24 cellular contexts compared by ENCODE assay signal in the genomic region with DNA sequence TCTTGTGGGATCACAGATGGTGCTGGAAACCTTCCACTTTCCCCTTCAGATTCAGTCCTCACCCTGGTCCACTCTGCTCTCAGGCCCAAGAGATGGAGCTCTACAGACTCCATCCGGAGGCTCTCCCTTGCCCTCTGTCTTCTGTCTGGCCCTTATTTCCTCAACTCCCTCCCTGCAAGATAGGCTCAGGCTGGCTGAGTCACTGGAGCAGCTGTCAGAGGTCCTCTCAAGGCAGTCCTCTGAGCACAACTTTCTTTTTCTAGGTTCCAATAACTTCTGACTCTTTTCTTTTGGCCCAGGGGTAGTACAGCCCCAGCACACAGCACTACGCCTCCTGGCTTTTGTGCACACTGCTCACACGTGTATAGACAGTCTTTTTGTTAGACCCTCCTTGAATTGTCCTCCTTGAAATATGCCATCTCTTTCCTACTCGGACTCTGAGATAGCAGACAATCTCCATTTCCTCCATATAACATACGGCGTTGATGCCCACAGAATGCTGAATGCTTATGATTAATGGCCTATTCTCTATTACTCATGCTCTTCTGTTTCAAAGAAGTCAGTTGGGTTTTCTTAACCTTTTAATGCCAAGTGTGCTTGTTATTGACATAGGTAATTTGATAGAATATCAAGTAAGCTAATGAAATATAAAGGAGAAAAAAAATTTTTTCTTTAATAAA.
DNase-seq lines count a peak whose midpoint lies in the region; ATAC-seq and TF ChIP-seq lines count a peak whose summit lies in the region.
"Had no signal": no experiment of that assay in that cellular context is flagged by ENCODE, and none has a peak within 500 bp of the region (broad histone marks: within the 10 kb centered on the region; RNA-seq: fewer than 3 reads in every experiment).

No MANE protein-coding gene starts in this region.

- H3K27ac Mint-ChIP-seq in mesothelial cell of epicardium: peak overlapping the region; percentile 44
- no peak overlapping the region for H3K27ac Mint-ChIP-seq in GM23338
- no peak overlapping the region for H3K27ac Mint-ChIP-seq in CD4-positive, alpha-beta T cell
- H3K27ac Mint-ChIP-seq: activated CD4-positive, alpha-beta memory T cell treated with anti-CD3 and anti-CD28 coated beads, Interleukin-2, amount 10 ng/mL, durations not matched to agents 7 days and 5 days; activated T-cell treated with anti-CD3 and anti-CD28 coated beads, Interleukin-2, amount 50 U/mL, for 24 hours; brain had no signal

- H3K27me3 Mint-ChIP-seq in mesothelial cell of epicardium (ENCODE audit: low read depth): no peaks in the 10 kb centered on the region
- H3K27me3 Mint-ChIP-seq in GM23338 (ENCODE audit: insufficient read depth, low read depth, poor library complexity): no peaks in the 10 kb centered on the region
- H3K27me3 Mint-ChIP-seq in CD4-positive, alpha-beta T cell: no peaks in the 10 kb centered on the region
- H3K27me3 Mint-ChIP-seq: activated CD4-positive, alpha-beta memory T cell treated with anti-CD3 and anti-CD28 coated beads, Interleukin-2, amount 10 ng/mL, durations not matched to agents 7 days and 5 days; activated T-cell treated with anti-CD3 and anti-CD28 coated beads, Interleukin-2, amount 50 U/mL, for 24 hours; brain had no signal

- in situ Hi-C loops in GM23248 (cut with MboI): no loop called here

- H2AFZ ChIP-seq in GM23248: no peak overlapping the region
- no peak overlapping the region for H2AFZ ChIP-seq in GM23338

- peaks cover 26% of the 10 kb centered on the region for H3K36me3 Mint-ChIP-seq in mesothelial cell of epicardium
- H3K36me3 Mint-ChIP-seq in GM23338 (ENCODE audit: low read depth): no peaks in the 10 kb centered on the region; the same call in 2 of the 3 replicates
- no peaks in the 10 kb centered on the region for H3K36me3 Mint-ChIP-seq in CD4-positive, alpha-beta T cell (ENCODE audit: low read depth)
- H3K36me3 Mint-ChIP-seq: brain had no signal

- H3K4me3 ChIP-seq in GM23248: no peak overlapping the region
- H3K4me3 ChIP-seq in choroid plexus epithelial cell (ENCODE audit: low read depth, low read length): no peak overlapping the region
- H3K4me3 ChIP-seq in GM23338: no peak overlapping the region
- H3K4me3 ChIP-seq: left lung, right atrium auricular region, suprapubic skin had no signal

- no peak for ATAC-seq in GM23338
- ATAC-seq in CD4-positive, alpha-beta T cell (ENCODE audit: poor library complexity): no peak
- ATAC-seq: left lung had no signal

- peaks cover 7% of the 10 kb centered on the region for H3K4me1 Mint-ChIP-seq in mesothelial cell of epicardium
- peaks cover 4% of the 10 kb centered on the region; the same call in 2 of the 3 replicates for H3K4me1 Mint-ChIP-seq in GM23338
- H3K4me1 Mint-ChIP-seq in CD4-positive, alpha-beta T cell (ENCODE audit: low read depth): no peaks in the 10 kb centered on the region
- H3K4me1 Mint-ChIP-seq: activated CD4-positive, alpha-beta memory T cell treated with anti-CD3 and anti-CD28 coated beads, Interleukin-2, amount 10 ng/mL, durations not matched to agents 7 days and 5 days; brain; CD14-positive monocyte had no signal

- no peak overlapping the region for H3K4me3 Mint-ChIP-seq in mesothelial cell of epicardium
- no peak overlapping the region for H3K4me3 Mint-ChIP-seq in GM23338
- H3K4me3 Mint-ChIP-seq in CD4-positive, alpha-beta T cell: no peak overlapping the region
- H3K4me3 Mint-ChIP-seq: activated CD4-positive, alpha-beta memory T cell treated with anti-CD3 and anti-CD28 coated beads, Interleukin-2, amount 10 ng/mL, durations not matched to agents 7 days and 5 days; activated T-cell treated with anti-CD3 and anti-CD28 coated beads, Interleukin-2, amount 50 U/mL, for 24 hours; brain; CD14-positive monocyte had no signal

- H3K27me3 ChIP-seq in GM23248 (replicated peaks; ENCODE audit: insufficient read depth): no peaks in the 10 kb centered on the region
- no peaks in the 10 kb centered on the region for H3K27me3 ChIP-seq in GM23338 (ENCODE audit: insufficient read depth)
- H3K27me3 ChIP-seq in CD4-positive, alpha-beta T cell (ENCODE audit: control insufficient read depth, insufficient read depth, low read length): no peaks in the 10 kb centered on the region
- H3K27me3 ChIP-seq: left lung, right atrium auricular region, suprapubic skin had no signal

- H3K27ac ChIP-seq in GM23248 (no peak overlapping the region), GM23338 (ENCODE audit: low read depth) (no peak overlapping the region)
- H3K27ac ChIP-seq in CD4-positive, alpha-beta T cell (ENCODE audit: low read depth, low read length): no peak overlapping the region
- H3K27ac ChIP-seq: left lung, right atrium auricular region, suprapubic skin had no signal

- H3K79me2 ChIP-seq in GM23248 (ENCODE audit: insufficient read depth): no peaks in the 10 kb centered on the region
- H3K79me2 ChIP-seq in GM23338 (replicated peaks; ENCODE audit: insufficient read depth): no peaks in the 10 kb centered on the region

- TF ChIP-seq CTCF in choroid plexus epithelial cell (conservative IDR thresholded peaks at IDR 0.05; ENCODE audit: low read depth, low read length): peak; percentile 5
- no peak for TF ChIP-seq CTCF in mesothelial cell of epicardium (IDR thresholded peaks at IDR 0.05; ENCODE audit: unreplicated experiment)
- TF ChIP-seq CTCF in GM23338 (conservative IDR thresholded peaks at IDR 0.05; ENCODE audit: low read depth in 2 of 2): no peak
- TF ChIP-seq CTCF in CD4-positive, alpha-beta T cell (IDR thresholded peaks at IDR 0.05): no peak

- no peaks in the 10 kb centered on the region for H3K4me1 ChIP-seq in GM23248 (ENCODE audit: insufficient read depth)
- no peaks in the 10 kb centered on the region for H3K4me1 ChIP-seq in GM23338 (ENCODE audit: insufficient read depth)
- H3K4me1 ChIP-seq: left lung, right atrium auricular region, suprapubic skin had no signal

- H3K4me2 ChIP-seq in GM23248 (ENCODE audit: unreplicated experiment): no peak overlapping the region
- H3K4me2 ChIP-seq in GM23338: no peak overlapping the region

- WGBS in GM23248 (ENCODE audit: low coverage in 1 of 2, low lambda C conversion rate in 2 of 2, missing lambda C conversion rate in 2 of 2), 2 experiments: 43 to 56% methylated on average over 6 of the region's 6 CpGs

- H3K9me2 ChIP-seq in GM23248 (ENCODE audit: insufficient read depth): no peaks in the 10 kb centered on the region
- H3K9me2 ChIP-seq in GM23338 (ENCODE audit: insufficient read depth): no peaks in the 10 kb centered on the region

- no peaks in the 10 kb centered on the region for H3K36me3 ChIP-seq in GM23248 (ENCODE audit: low read depth)
- no peaks in the 10 kb centered on the region; the same call in 1 of the 2 replicates for H3K36me3 ChIP-seq in GM23338 (ENCODE audit: insufficient read depth)
- H3K36me3 ChIP-seq: left lung, right atrium auricular region, suprapubic skin had no signal

- POLR2A ChIA-PET in CD4-positive, alpha-beta T cell (lab: Charles Lee): no interaction called here

- H3F3A ChIP-seq in GM23248 (ENCODE audit: insufficient read depth) (no peaks in the 10 kb centered on the region; the same call in 1 of the 2 replicates), GM23338 (replicated peaks; ENCODE audit: low read depth) (no peaks in the 10 kb centered on the region)

- intact Hi-C loops in CD4-positive, alpha-beta T cell (cut with DNase I, micrococcal nuclease): no loop called here

- CTCF ChIA-PET in CD4-positive, alpha-beta T cell (lab: Charles Lee): no interaction called here

- no peaks in the 10 kb centered on the region for H3K9me3 Mint-ChIP-seq in mesothelial cell of epicardium
- no peaks in the 10 kb centered on the region for H3K9me3 Mint-ChIP-seq in GM23338
- H3K9me3 Mint-ChIP-seq in CD4-positive, alpha-beta T cell: no peaks in the 10 kb centered on the region
- H3K9me3 Mint-ChIP-seq: activated CD4-positive, alpha-beta memory T cell treated with anti-CD3 and anti-CD28 coated beads, Interleukin-2, amount 10 ng/mL, durations not matched to agents 7 days and 5 days; activated T-cell treated with anti-CD3 and anti-CD28 coated beads, Interleukin-2, amount 50 U/mL, for 24 hours; brain; CD14-positive monocyte had no signal

- peak; percentile 29 for DNase-seq in GM23248
- peak; percentile 9 for DNase-seq in RKO (ENCODE audit: low spot score)
- peak; percentile 37 for DNase-seq in choroid plexus epithelial cell (ENCODE audit: low read depth)
- DNase-seq in mesothelial cell of epicardium (ENCODE audit: low spot score in 2 of 2, unreplicated experiment in 2 of 2): no peak
- no peak for DNase-seq in cerebellar nuclear complex (lab: John Stamatoyannopoulos, UW)
- no peak for DNase-seq in activated CD4-positive, alpha-beta T cell treated with anti-CD3 and anti-CD28 coated beads for 1 hour
- DNase-seq in GM23338 (ENCODE audit: low spot score): no peak
- DNase-seq in CD4-positive, alpha-beta T cell: no peak
- DNase-seq: activated CD4-positive, alpha-beta memory T cell treated with anti-CD3 and anti-CD28 coated beads, Interleukin-2, amount 10 ng/mL, durations not matched to agents 7 days and 5 days; activated naive CD4-positive, alpha-beta T cell treated with anti-CD3 and anti-CD28 coated beads, Interleukin-2, amount 50 U/mL, for 16 hours; activated T-cell treated with anti-CD3 and anti-CD28 coated beads, Interleukin-2, amount 50 U/mL, for 24 hours; glutamatergic neuron; H7; KG1; left lung; NCI-H1092; NCI-H2081 treated with DMSO at 0.1 percent for 48 hours; NCI-H524 treated with DMSO at 0.1 percent for 48 hours; stimulated activated CD4-positive, alpha-beta T cell treated with anti-CD3 and anti-CD28 coated beads, Interleukin-15, amount 100 ng/mL, for 24 hours; T-helper 2 cell had no signal

- H4K20me1 ChIP-seq in GM23248 (ENCODE audit: insufficient read depth) (no peaks in the 10 kb centered on the region), GM23338 (replicated peaks; ENCODE audit: insufficient read depth) (no peaks in the 10 kb centered on the region)

- H3K9ac ChIP-seq in GM23248: no peak overlapping the region

- H3K9me3 ChIP-seq in GM23248 (ENCODE audit: low read depth): no peaks in the 10 kb centered on the region
- H3K9me3 ChIP-seq in CD4-positive, alpha-beta T cell (ENCODE audit: control insufficient read depth, low read length): no peaks in the 10 kb centered on the region
- H3K9me3 ChIP-seq: left lung, right atrium auricular region, suprapubic skin had no signal

TF ChIP-seq in GM23338, 12 proteins besides CTCF, POLR2A, EP300 and RAD21 (continues in another document):
- TF ChIP-seq NANOG (IDR thresholded peaks at IDR 0.05; ENCODE audit: borderline replicate concordance) (no peak), ETS1 (IDR thresholded peaks at IDR 0.05) (no peak), POLR2AphosphoS5 (IDR thresholded peaks at IDR 0.05; ENCODE audit: low read depth) (no peak)

Comparison
In these comparisons a context has a peak if more than half of its experiments do, and no peak if none do; other contexts are left out.
1. DNase-seq: peak in GM23248 (single experiment), RKO (single experiment) and choroid plexus epithelial cell (single experiment); none in mesothelial cell of epicardium (0 of 2), cerebellar nuclear complex (0 of 2), activated CD4-positive, alpha-beta T cell treated with anti-CD3 and anti-CD28 coated beads for 1 hour (single experiment), GM23338 (single experiment) and CD4-positive, alpha-beta T cell (0 of 10).